Comparison of ENCODE assay signal across 1 cellular context in genomic region chr16:30444231-30445148, GRCh38.
TF ChIP-seq lines count a peak whose summit lies in the region.

No MANE protein-coding gene starts in this region.

TF ChIP-seq in K562, 482 proteins besides CTCF, POLR2A, EP300 and RAD21 (continues in another document):
- TF ChIP-seq SMAD1 (IDR thresholded peaks at IDR 0.05; ENCODE audit: low read depth, low read length, partially characterized antibody) (no peak), MAFG (tag; conservative IDR thresholded peaks at IDR 0.05) (no peak), TEAD4 (IDR thresholded peaks at IDR 0.05; ENCODE audit: low read length) (0 out of 2 replicates have a peak, but pooled peaks have one; percentile 4), TEAD4 (CRISPR knock-in tag; IDR thresholded peaks at IDR 0.05; ENCODE audit: borderline replicate concordance) (no peak), ZBTB33 (CRISPR knock-in tag; IDR thresholded peaks at IDR 0.05) (peak; percentile 36; the same call in 1 of the 2 replicates), NFE2L1 (tag; IDR thresholded peaks at IDR 0.05; ENCODE audit: borderline replicate concordance, low read depth) (no peak), KDM1A (IDR thresholded peaks at IDR 0.05) (no peak), ZC3H8 (IDR thresholded peaks at IDR 0.05) (no peak), ESRRB (CRISPR knock-in tag; IDR thresholded peaks at IDR 0.05; ENCODE audit: borderline replicate concordance) (no peak), XRCC5 (IDR thresholded peaks at IDR 0.05; ENCODE audit: low read depth, low read length) (no peak), KDM4B (IDR thresholded peaks at IDR 0.05; ENCODE audit: borderline replicate concordance in 2 of 2, low read depth in 1 of 2) (no peak), RBM25 (IDR thresholded peaks at IDR 0.05; ENCODE audit: low read depth, low read length, severe bottlenecking) (no peak), PHTF2 (CRISPR knock-in tag; IDR thresholded peaks at IDR 0.05) (no peak), FOXA3 (CRISPR knock-in tag; conservative IDR thresholded peaks at IDR 0.05 in 1 of 2, IDR thresholded peaks at IDR 0.05 in 1 of 2) (no peak), ARID2 (IDR thresholded peaks at IDR 0.05) (no peak), CHAMP1 (IDR thresholded peaks at IDR 0.05) (no peak), ZFPM2 (CRISPR knock-in tag; IDR thresholded peaks at IDR 0.05) (no peak), NR2C1 (IDR thresholded peaks at IDR 0.05) (no peak), NR2C1 (tag; IDR thresholded peaks at IDR 0.05) (peak; percentile 40; the same call in 1 of the 2 replicates), SOX6 (IDR thresholded peaks at IDR 0.05) (0 out of 2 replicates have a peak, but pooled peaks have one; percentile 18), DIDO1 (tag; IDR thresholded peaks at IDR 0.05; ENCODE audit: low read depth) (no peak), KAT7 (CRISPR knock-in tag; IDR thresholded peaks at IDR 0.05; ENCODE audit: borderline replicate concordance) (0 out of 2 replicates have a peak, but pooled peaks have one; percentile 41), SRSF1 (IDR thresholded peaks at IDR 0.05; ENCODE audit: low read depth, low read length) (no peak), ATF3 (IDR thresholded peaks at IDR 0.05) (no peak), ATF3 (CRISPR knock-in tag; conservative IDR thresholded peaks at IDR 0.05) (no peak), PCBP2 (IDR thresholded peaks at IDR 0.05; ENCODE audit: low read depth, low read length, poor library complexity, severe bottlenecking) (no peak), PHF8 (IDR thresholded peaks at IDR 0.05; ENCODE audit: borderline replicate concordance, low read length) (no peak), PURB (CRISPR knock-in tag; IDR thresholded peaks at IDR 0.05; ENCODE audit: low read depth) (no peak), RERE (CRISPR knock-in tag; IDR thresholded peaks at IDR 0.05; ENCODE audit: borderline replicate concordance) (0 out of 2 replicates have a peak, but pooled peaks have one; percentile 42), ZNF143 (CRISPR knock-in tag; IDR thresholded peaks at IDR 0.05) (peak; percentile 9; the same call in 1 of the 2 replicates), THAP7 (CRISPR knock-in tag; IDR thresholded peaks at IDR 0.05) (no peak), SRF (CRISPR knock-in tag; IDR thresholded peaks at IDR 0.05) (peak in 1 of 2 experiments; percentile 37; a peak in 1 of 4 replicates), ZNF695 (CRISPR knock-in tag; IDR thresholded peaks at IDR 0.05) (no peak), MTA3 (IDR thresholded peaks at IDR 0.05; ENCODE audit: borderline replicate concordance) (peak; percentile 75), PRMT5 (CRISPR knock-in tag; IDR thresholded peaks at IDR 0.05) (no peak), POLR2AphosphoS2 (IDR thresholded peaks at IDR 0.05; ENCODE audit: low read length) (no peak), ZNF311 (CRISPR knock-in tag; IDR thresholded peaks at IDR 0.05) (no peak)
- TF ChIP-seq, protein P1, sequence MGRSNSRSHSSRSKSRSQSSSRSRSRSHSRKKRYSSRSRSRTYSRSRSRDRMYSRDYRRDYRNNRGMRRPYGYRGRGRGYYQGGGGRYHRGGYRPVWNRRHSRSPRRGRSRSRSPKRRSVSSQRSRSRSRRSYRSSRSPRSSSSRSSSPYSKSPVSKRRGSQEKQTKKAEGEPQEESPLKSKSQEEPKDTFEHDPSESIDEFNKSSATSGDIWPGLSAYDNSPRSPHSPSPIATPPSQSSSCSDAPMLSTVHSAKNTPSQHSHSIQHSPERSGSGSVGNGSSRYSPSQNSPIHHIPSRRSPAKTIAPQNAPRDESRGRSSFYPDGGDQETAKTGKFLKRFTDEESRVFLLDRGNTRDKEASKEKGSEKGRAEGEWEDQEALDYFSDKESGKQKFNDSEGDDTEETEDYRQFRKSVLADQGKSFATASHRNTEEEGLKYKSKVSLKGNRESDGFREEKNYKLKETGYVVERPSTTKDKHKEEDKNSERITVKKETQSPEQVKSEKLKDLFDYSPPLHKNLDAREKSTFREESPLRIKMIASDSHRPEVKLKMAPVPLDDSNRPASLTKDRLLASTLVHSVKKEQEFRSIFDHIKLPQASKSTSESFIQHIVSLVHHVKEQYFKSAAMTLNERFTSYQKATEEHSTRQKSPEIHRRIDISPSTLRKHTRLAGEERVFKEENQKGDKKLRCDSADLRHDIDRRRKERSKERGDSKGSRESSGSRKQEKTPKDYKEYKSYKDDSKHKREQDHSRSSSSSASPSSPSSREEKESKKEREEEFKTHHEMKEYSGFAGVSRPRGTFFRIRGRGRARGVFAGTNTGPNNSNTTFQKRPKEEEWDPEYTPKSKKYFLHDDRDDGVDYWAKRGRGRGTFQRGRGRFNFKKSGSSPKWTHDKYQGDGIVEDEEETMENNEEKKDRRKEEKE (IDR thresholded peaks at IDR 0.05; ENCODE audit: borderline replicate concordance in 1 of 2, control insufficient read depth in 1 of 2, low read depth in 2 of 2, low read length in 1 of 2), result 0 out of 4 replicates have a peak, but pooled peaks of 1 of the 2 experiments have one; percentile 37
- TF ChIP-seq, protein P2, sequence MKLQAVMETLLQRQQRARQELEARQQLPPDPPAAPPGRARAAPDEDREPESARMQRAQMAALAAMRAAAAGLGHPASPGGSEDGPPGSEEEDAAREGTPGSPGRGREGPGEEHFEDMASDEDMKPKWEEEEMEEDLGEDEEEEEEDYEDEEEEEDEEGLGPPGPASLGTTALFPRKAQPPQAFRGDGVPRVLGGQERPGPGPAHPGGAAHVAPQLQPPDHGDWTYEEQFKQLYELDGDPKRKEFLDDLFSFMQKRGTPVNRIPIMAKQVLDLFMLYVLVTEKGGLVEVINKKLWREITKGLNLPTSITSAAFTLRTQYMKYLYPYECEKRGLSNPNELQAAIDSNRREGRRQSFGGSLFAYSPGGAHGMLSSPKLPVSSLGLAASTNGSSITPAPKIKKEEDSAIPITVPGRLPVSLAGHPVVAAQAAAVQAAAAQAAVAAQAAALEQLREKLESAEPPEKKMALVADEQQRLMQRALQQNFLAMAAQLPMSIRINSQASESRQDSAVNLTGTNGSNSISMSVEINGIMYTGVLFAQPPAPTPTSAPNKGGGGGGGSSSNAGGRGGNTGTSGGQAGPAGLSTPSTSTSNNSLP (IDR thresholded peaks at IDR 0.05; ENCODE audit: borderline replicate concordance, low read depth, low read length), result no peak
- TF ChIP-seq, protein P3, sequence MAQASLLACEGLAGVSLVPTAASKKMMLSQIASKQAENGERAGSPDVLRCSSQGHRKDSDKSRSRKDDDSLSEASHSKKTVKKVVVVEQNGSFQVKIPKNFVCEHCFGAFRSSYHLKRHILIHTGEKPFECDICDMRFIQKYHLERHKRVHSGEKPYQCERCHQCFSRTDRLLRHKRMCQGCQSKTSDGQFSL (CRISPR knock-in tag; IDR thresholded peaks at IDR 0.05), result no peak
- TF ChIP-seq, protein P3 (tag; IDR thresholded peaks at IDR 0.05), result no peak
- TF ChIP-seq, protein P4, sequence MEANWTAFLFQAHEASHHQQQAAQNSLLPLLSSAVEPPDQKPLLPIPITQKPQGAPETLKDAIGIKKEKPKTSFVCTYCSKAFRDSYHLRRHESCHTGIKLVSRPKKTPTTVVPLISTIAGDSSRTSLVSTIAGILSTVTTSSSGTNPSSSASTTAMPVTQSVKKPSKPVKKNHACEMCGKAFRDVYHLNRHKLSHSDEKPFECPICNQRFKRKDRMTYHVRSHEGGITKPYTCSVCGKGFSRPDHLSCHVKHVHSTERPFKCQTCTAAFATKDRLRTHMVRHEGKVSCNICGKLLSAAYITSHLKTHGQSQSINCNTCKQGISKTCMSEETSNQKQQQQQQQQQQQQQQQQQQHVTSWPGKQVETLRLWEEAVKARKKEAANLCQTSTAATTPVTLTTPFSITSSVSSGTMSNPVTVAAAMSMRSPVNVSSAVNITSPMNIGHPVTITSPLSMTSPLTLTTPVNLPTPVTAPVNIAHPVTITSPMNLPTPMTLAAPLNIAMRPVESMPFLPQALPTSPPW (CRISPR knock-in tag; IDR thresholded peaks at IDR 0.05), result no peak
- TF ChIP-seq, protein P5, sequence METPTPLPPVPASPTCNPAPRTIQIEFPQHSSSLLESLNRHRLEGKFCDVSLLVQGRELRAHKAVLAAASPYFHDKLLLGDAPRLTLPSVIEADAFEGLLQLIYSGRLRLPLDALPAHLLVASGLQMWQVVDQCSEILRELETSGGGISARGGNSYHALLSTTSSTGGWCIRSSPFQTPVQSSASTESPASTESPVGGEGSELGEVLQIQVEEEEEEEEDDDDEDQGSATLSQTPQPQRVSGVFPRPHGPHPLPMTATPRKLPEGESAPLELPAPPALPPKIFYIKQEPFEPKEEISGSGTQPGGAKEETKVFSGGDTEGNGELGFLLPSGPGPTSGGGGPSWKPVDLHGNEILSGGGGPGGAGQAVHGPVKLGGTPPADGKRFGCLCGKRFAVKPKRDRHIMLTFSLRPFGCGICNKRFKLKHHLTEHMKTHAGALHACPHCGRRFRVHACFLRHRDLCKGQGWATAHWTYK (CRISPR knock-in tag; IDR thresholded peaks at IDR 0.05), result peak; percentile 16; the same call in 1 of the 2 replicates
